Comparison of ENCODE assay signal across 9 cellular contexts in genomic region chr11:72668645-72669347, GRCh38. TPM values are rescaled to one million over a fixed set of nuclear protein-coding genes. Genes with fewer than 3 reads are reported as not detected.
DNase-seq lines count a peak whose midpoint lies in the region; ATAC-seq and TF ChIP-seq lines count a peak whose summit lies in the region.
"Had no signal": no experiment of that assay in that cellular context is flagged by ENCODE, and none has a peak within 500 bp of the region (broad histone marks: within the 10 kb centered on the region; RNA-seq: fewer than 3 reads in every experiment).

No MANE protein-coding gene starts in this region.

- CTCF ChIA-PET in Calu3 (lab: Charles Lee) = interaction anchor here (0.8 kb wide), 1 partner anchor 15 kb away, joined by 5 read pairs; no protein-coding TSS in a partner anchor

- DNase-seq in GM19238 (ENCODE audit: insufficient read length, low spot score) (peak; percentile 74), NCI-H82 treated with DMSO at 0.1 percent for 48 hours (lab: John Stamatoyannopoulos, UW; ENCODE audit: unreplicated experiment) (no peak), Calu3 (no peak), cerebellum (ENCODE audit: low spot score) (no peak), osteoblast (ENCODE audit: insufficient read length, low spot score, missing footprints) (no peak)
- DNase-seq: aorta had no signal

- H3K36me3 Mint-ChIP-seq in activated T-helper 17 cell treated with anti-CD3 and anti-CD28 coated beads, Interleukin-2, amount 50 U/mL, for 72 hours (ENCODE audit: low read depth) = no peaks in the 10 kb centered on the region
- peaks cover 6% of the 10 kb centered on the region for H3K36me3 Mint-ChIP-seq in Calu3 (ENCODE audit: insufficient read depth, unreplicated experiment)

- H3K4me1 Mint-ChIP-seq in activated T-helper 17 cell treated with anti-CD3 and anti-CD28 coated beads, Interleukin-2, amount 50 U/mL, for 72 hours = peaks cover 5% of the 10 kb centered on the region
- no peaks in the 10 kb centered on the region for H3K4me1 Mint-ChIP-seq in Calu3 (ENCODE audit: low read depth, unreplicated experiment)

- H3K79me2 ChIP-seq in osteoblast (ENCODE audit: insufficient read depth, low read length) = no peaks in the 10 kb centered on the region

- peak overlapping the region; percentile 29 for H3K27ac Mint-ChIP-seq in activated T-helper 17 cell treated with anti-CD3 and anti-CD28 coated beads, Interleukin-2, amount 50 U/mL, for 72 hours
- no peak overlapping the region for H3K27ac Mint-ChIP-seq in Calu3 (ENCODE audit: unreplicated experiment)

- H3K4me3 Mint-ChIP-seq in activated T-helper 17 cell treated with anti-CD3 and anti-CD28 coated beads, Interleukin-2, amount 50 U/mL, for 72 hours = peak overlapping the region; percentile 30
- no peak overlapping the region for H3K4me3 Mint-ChIP-seq in Calu3 (ENCODE audit: low read depth, unreplicated experiment)

- no peak for TF ChIP-seq CTCF in Calu3 (IDR thresholded peaks at IDR 0.05; ENCODE audit: unreplicated experiment)
- TF ChIP-seq CTCF in osteoblast (IDR thresholded peaks at IDR 0.05; ENCODE audit: extremely low read depth, low read depth, low read length) = no peak

- intact Hi-C loops in Calu3 (cut with micrococcal nuclease; ENCODE audit: unreplicated experiment) = no loop called here

- H3K4me3 ChIP-seq in BLaER1 (no peak overlapping the region), osteoblast (ENCODE audit: insufficient read depth, low read length) (no peak overlapping the region)

- H3K9ac ChIP-seq in BLaER1 = no peak overlapping the region

- ATAC-seq in HG03103 (IDR thresholded peaks at IDR 0.05; ENCODE audit: low read depth, unreplicated experiment) = peak; percentile 68
- ATAC-seq in activated T-helper 17 cell treated with anti-CD3 and anti-CD28 coated beads, Interleukin-2, amount 50 U/mL, for 72 hours (replicated peaks) = peak; percentile 94

- no peaks in the 10 kb centered on the region for H3K27me3 ChIP-seq in BLaER1
- H3K27me3 ChIP-seq in osteoblast (ENCODE audit: insufficient read depth, low read length) = peaks cover 45% of the 10 kb centered on the region

- H3K9me3 Mint-ChIP-seq in activated T-helper 17 cell treated with anti-CD3 and anti-CD28 coated beads, Interleukin-2, amount 50 U/mL, for 72 hours = no peaks in the 10 kb centered on the region
- no peaks in the 10 kb centered on the region for H3K9me3 Mint-ChIP-seq in Calu3 (ENCODE audit: low read depth, unreplicated experiment)

- H3K27ac ChIP-seq in BLaER1 (no peak overlapping the region), osteoblast (ENCODE audit: low read depth, low read length) (no peak overlapping the region)

- H3K4me1 ChIP-seq in BLaER1 (peaks cover 41% of the 10 kb centered on the region), osteoblast (ENCODE audit: insufficient read depth, low read length) (no peaks in the 10 kb centered on the region)

- H3K36me3 ChIP-seq in BLaER1 (no peaks in the 10 kb centered on the region), osteoblast (ENCODE audit: insufficient read depth, low read length) (no peaks in the 10 kb centered on the region)

- H4K20me1 ChIP-seq in BLaER1 = peaks cover 9% of the 10 kb centered on the region; the same call in 1 of the 2 replicates
- peaks cover 3% of the 10 kb centered on the region for H4K20me1 ChIP-seq in osteoblast (ENCODE audit: insufficient read depth, low read length)

- peak overlapping the region; percentile 29; the same call in 1 of the 2 replicates for H3K4me2 ChIP-seq in BLaER1
- no peak overlapping the region for H3K4me2 ChIP-seq in osteoblast (ENCODE audit: insufficient read depth, low read length)

- no TSS peak for BruUV-seq in Calu3 (replicated peaks; lab: Mats Ljungman, UMichigan)

- H3K27me3 Mint-ChIP-seq in activated T-helper 17 cell treated with anti-CD3 and anti-CD28 coated beads, Interleukin-2, amount 50 U/mL, for 72 hours = peaks cover 40% of the 10 kb centered on the region
- peaks cover 88% of the 10 kb centered on the region for H3K27me3 Mint-ChIP-seq in Calu3 (ENCODE audit: unreplicated experiment)

- peaks cover 6% of the 10 kb centered on the region for H3K9me3 ChIP-seq in BLaER1
- no peaks in the 10 kb centered on the region for H3K9me3 ChIP-seq in osteoblast (ENCODE audit: low read depth, low read length)

- no peak overlapping the region for H2AFZ ChIP-seq in osteoblast (ENCODE audit: low read length)

RNA-seq across cellular contexts. Expression of gene PDE2A, which starts 5.4 kb away (rescaled TPM):
- 1 to 10 TPM; 1.7 to 3.6 TPM for total RNA-seq in activated T-helper 17 cell treated with anti-CD3 and anti-CD28 coated beads, Interleukin-2, amount 50 U/mL, for 72 hours
- 1.1 and 4.3 TPM in 2 replicates for total RNA-seq in Calu3 (2022)
- total RNA-seq in cerebellum = 8.4 TPM
- 0.36 and 0.59 TPM in 2 replicates for total RNA-seq in osteoblast
